ENCODE assay signal across 10 cellular contexts in the genomic region with DNA sequence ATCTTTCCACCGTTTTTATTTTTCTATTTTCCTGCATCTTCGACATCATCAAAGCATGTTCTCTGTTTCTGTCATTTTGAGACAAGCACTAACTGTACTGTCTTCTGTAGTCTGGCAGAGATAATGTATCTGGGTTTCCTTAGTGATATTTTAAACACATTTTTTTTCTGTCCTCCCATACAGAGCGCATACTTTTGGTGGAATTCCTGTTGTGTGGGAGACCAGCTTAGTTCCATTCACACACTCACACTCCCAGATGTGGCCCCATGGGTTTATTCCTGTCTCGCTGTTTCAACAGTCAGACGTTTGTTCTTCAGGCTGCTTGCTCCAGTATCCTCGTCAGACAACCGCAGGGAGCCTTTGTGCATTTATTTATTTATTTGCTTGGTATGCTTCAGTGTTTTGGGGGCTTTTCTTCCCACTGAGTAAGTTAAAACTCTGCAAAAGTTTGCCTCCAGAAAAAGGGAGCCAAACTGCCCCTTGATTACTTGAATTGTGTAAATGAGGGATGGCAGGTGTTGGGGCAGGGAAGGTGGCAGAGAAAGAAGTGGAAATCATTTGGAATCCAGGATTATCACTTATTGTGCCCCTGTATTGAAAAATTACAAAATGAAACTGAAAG.
A peak's percentile ranks its signal among the peaks of the same experiment; 100 is the strongest.
DNase-seq lines count a peak whose midpoint lies in the region; ATAC-seq and TF ChIP-seq lines count a peak whose summit lies in the region.
"Had no signal": no experiment of that assay in that cellular context is flagged by ENCODE, and none has a peak within 500 bp of the region (broad histone marks: within the 10 kb centered on the region; RNA-seq: fewer than 3 reads in every experiment).

No MANE protein-coding gene starts in this region.

- TF ChIP-seq CTCF in WI38 (IDR thresholded peaks at IDR 0.05; ENCODE audit: low read depth, low read length) (no peak), progenitor cell of endocrine pancreas (IDR thresholded peaks at IDR 0.05; ENCODE audit: unreplicated experiment) (no peak)

- peak overlapping the region; percentile 53 for H3K4me3 ChIP-seq in WI38 (ENCODE audit: low read depth, low read length)

- H3K27me3 Mint-ChIP-seq in progenitor cell of endocrine pancreas = no peaks in the 10 kb centered on the region
- peaks cover 5% of the 10 kb centered on the region for H3K27me3 Mint-ChIP-seq in activated naive CD8-positive, alpha-beta T cell treated with anti-CD3 and anti-CD28 coated beads for 36 hours
- peaks cover 2% of the 10 kb centered on the region for H3K27me3 Mint-ChIP-seq in activated naive CD8-positive, alpha-beta T cell treated with anti-CD3 and anti-CD28 coated beads, Interleukin-2, amount 50 U/mL, for 24 hours

- H3K4me3 Mint-ChIP-seq in progenitor cell of endocrine pancreas (ENCODE audit: low read depth) = no peak overlapping the region
- no peak overlapping the region for H3K4me3 Mint-ChIP-seq in activated naive CD8-positive, alpha-beta T cell treated with anti-CD3 and anti-CD28 coated beads for 36 hours
- no peak overlapping the region for H3K4me3 Mint-ChIP-seq in activated naive CD8-positive, alpha-beta T cell treated with anti-CD3 and anti-CD28 coated beads, Interleukin-2, amount 50 U/mL, for 24 hours
- H3K4me3 Mint-ChIP-seq: IgD-negative memory B cell had no signal

- no peaks in the 10 kb centered on the region for H3K36me3 Mint-ChIP-seq in progenitor cell of endocrine pancreas (ENCODE audit: insufficient read depth)
- H3K36me3 Mint-ChIP-seq in activated naive CD8-positive, alpha-beta T cell treated with anti-CD3 and anti-CD28 coated beads for 36 hours = no peaks in the 10 kb centered on the region
- H3K36me3 Mint-ChIP-seq in activated naive CD8-positive, alpha-beta T cell treated with anti-CD3 and anti-CD28 coated beads, Interleukin-2, amount 50 U/mL, for 24 hours (ENCODE audit: low read depth) = peaks cover 2% of the 10 kb centered on the region
- H3K36me3 Mint-ChIP-seq: IgD-negative memory B cell had no signal

- H3K9me3 Mint-ChIP-seq in progenitor cell of endocrine pancreas (ENCODE audit: low read depth) = peaks cover 5% of the 10 kb centered on the region
- H3K9me3 Mint-ChIP-seq in activated naive CD8-positive, alpha-beta T cell treated with anti-CD3 and anti-CD28 coated beads for 36 hours = peaks cover 5% of the 10 kb centered on the region
- peaks cover 14% of the 10 kb centered on the region for H3K9me3 Mint-ChIP-seq in activated naive CD8-positive, alpha-beta T cell treated with anti-CD3 and anti-CD28 coated beads, Interleukin-2, amount 50 U/mL, for 24 hours

- intact Hi-C loops in Right ventricle myocardium superior (cut with DNase I) = no loop called here

- peak; percentile 85 for ATAC-seq in Right ventricle myocardium superior (ENCODE audit: poor library complexity)
- ATAC-seq in HG03460 (IDR thresholded peaks at IDR 0.05; ENCODE audit: unreplicated experiment) = no peak
- no peak for ATAC-seq in HG02678 (IDR thresholded peaks at IDR 0.05; ENCODE audit: unreplicated experiment)
- no peak for ATAC-seq in activated naive CD8-positive, alpha-beta T cell treated with anti-CD3 and anti-CD28 coated beads, Interleukin-2, amount 50 U/mL, for 24 hours

- peak overlapping the region; percentile 71 for H3K27ac Mint-ChIP-seq in progenitor cell of endocrine pancreas
- no peak overlapping the region for H3K27ac Mint-ChIP-seq in activated naive CD8-positive, alpha-beta T cell treated with anti-CD3 and anti-CD28 coated beads for 36 hours
- H3K27ac Mint-ChIP-seq in activated naive CD8-positive, alpha-beta T cell treated with anti-CD3 and anti-CD28 coated beads, Interleukin-2, amount 50 U/mL, for 24 hours = no peak overlapping the region
- H3K27ac Mint-ChIP-seq: IgD-negative memory B cell had no signal

- in situ Hi-C loops in Caki2 (cut with HindIII; ENCODE audit: low pct_unique_long_range_greater_than_20kb, low sequenced_read_pairs) = no loop called here

- DNase-seq in Caki2 (ENCODE audit: low read depth) = peak; percentile 6
- no peak for DNase-seq in Right ventricle myocardium superior
- no peak for DNase-seq in progenitor cell of endocrine pancreas (ENCODE audit: low spot score, unreplicated experiment)
- no peak for DNase-seq in activated naive CD8-positive, alpha-beta T cell treated with anti-CD3 and anti-CD28 coated beads for 36 hours
- no peak for DNase-seq in activated naive CD8-positive, alpha-beta T cell treated with anti-CD3 and anti-CD28 coated beads, Interleukin-2, amount 50 U/mL, for 24 hours
- DNase-seq: activated CD8-positive, alpha-beta memory T cell treated with anti-CD3 and anti-CD28 coated beads for 24 hours had no signal

- peaks cover 15% of the 10 kb centered on the region for H3K4me1 Mint-ChIP-seq in progenitor cell of endocrine pancreas (ENCODE audit: low read depth)
- H3K4me1 Mint-ChIP-seq in activated naive CD8-positive, alpha-beta T cell treated with anti-CD3 and anti-CD28 coated beads for 36 hours = peaks cover 25% of the 10 kb centered on the region
- peaks cover 51% of the 10 kb centered on the region for H3K4me1 Mint-ChIP-seq in activated naive CD8-positive, alpha-beta T cell treated with anti-CD3 and anti-CD28 coated beads, Interleukin-2, amount 50 U/mL, for 24 hours
